Comparison of ENCODE assay signal across 24 cellular contexts in the genomic region with DNA sequence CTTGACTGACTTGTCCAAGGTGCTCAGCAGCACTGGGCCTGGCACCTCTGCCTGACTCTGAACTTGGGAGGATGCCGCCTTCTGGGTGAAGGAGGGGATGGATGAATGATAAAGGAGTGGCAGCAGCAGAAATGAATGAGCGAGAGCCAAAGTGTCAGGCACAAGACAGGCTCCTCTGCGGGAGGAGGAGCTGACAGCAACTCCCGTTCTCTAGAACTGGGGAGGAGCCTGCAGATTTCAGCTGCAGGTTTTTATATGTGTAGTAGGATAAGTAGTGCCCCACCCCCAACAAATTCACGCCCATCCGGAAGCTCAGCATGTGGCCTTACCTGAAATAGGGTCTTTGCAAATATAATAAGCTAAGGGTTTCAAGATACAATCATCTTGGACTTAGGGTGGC.
"Had no signal": no experiment of that assay in that cellular context is flagged by ENCODE, and none has a peak within 500 bp of the region (broad histone marks: within the 10 kb centered on the region; RNA-seq: fewer than 3 reads in every experiment).

No MANE protein-coding gene starts in this region.

- H3K27ac Mint-ChIP-seq: activated B cell treated with CpG ODN at 0.5 μM for 24 hours; nephron; stimulated activated naive CD8-positive, alpha-beta T cell treated with anti-CD3 and anti-CD28 coated beads, Interleukin-15, Interleukin-2, amounts not matched to agents 100 ng/mL and 50 ng/mL, for 24 hours had no signal

- H3K9me3 Mint-ChIP-seq: activated B cell treated with CpG ODN at 0.5 μM for 24 hours; activated naive CD4-positive, alpha-beta T cell treated with anti-CD3 and anti-CD28 coated beads, Interleukin-2, amount 10 ng/mL, durations not matched to agents 7 days and 5 days; nephron; stimulated activated naive CD8-positive, alpha-beta T cell treated with anti-CD3 and anti-CD28 coated beads, Interleukin-15, Interleukin-2, amounts not matched to agents 100 ng/mL and 50 ng/mL, for 24 hours had no signal

- H3K9me3 ChIP-seq: breast epithelium, heart left ventricle, neutrophil, pancreas, thyroid gland had no signal

- H3K27ac ChIP-seq: breast epithelium, epithelial cell of prostate, heart left ventricle, pancreas, thyroid gland had no signal

- H3K4me3 ChIP-seq: breast epithelium, heart left ventricle, pancreas, thyroid gland had no signal

- FAIRE-seq: islet of Langerhans, pancreas had no signal

- H3K27me3 ChIP-seq: breast epithelium, heart left ventricle, neutrophil, pancreas, thyroid gland had no signal

- H3K27me3 Mint-ChIP-seq: activated B cell treated with CpG ODN at 0.5 μM for 24 hours; activated CD4-positive, alpha-beta T cell treated with anti-CD3 and anti-CD28 coated beads for 36 hours; activated naive CD4-positive, alpha-beta T cell treated with anti-CD3 and anti-CD28 coated beads, Interleukin-2, amount 10 ng/mL, durations not matched to agents 7 days and 5 days; stimulated activated naive CD8-positive, alpha-beta T cell treated with anti-CD3 and anti-CD28 coated beads, Interleukin-15, Interleukin-2, amounts not matched to agents 100 ng/mL and 50 ng/mL, for 24 hours had no signal

- DNase-seq: activated B cell treated with CpG ODN at 0.5 μM for 24 hours; activated CD4-positive, alpha-beta T cell treated with anti-CD3 and anti-CD28 coated beads for 36 hours; activated CD4-positive, alpha-beta T cell treated with anti-CD3 and anti-CD28 coated beads, Interleukin-2, amount 50 U/mL, for 4 hours; activated CD8-positive, alpha-beta memory T cell treated with anti-CD3 and anti-CD28 coated beads for 24 hours; activated CD8-positive, alpha-beta memory T cell treated with anti-CD3 and anti-CD28 coated beads, Interleukin-2, amount 50 U/mL, for 4 hours; activated effector memory CD4-positive, alpha-beta T cell treated with Interleukin-2 at 50 U/mL for 16 hours; activated naive CD4-positive, alpha-beta T cell treated with anti-CD3 and anti-CD28 coated beads, Interleukin-2, amount 10 ng/mL, durations not matched to agents 7 days and 5 days; activated T-cell treated with anti-CD3 and anti-CD28 coated beads, Interleukin-2, amount 50 U/mL, for 48 hours; cortex of kidney; heart left ventricle; midbrain; pancreas; right cardiac atrium; stimulated activated CD4-positive, alpha-beta T cell treated with anti-CD3 and anti-CD28 coated beads, Interleukin-12 subunit alpha, Interleukin-12 subunit beta, amount 100 ng/mL, for 4 hours; stimulated activated CD4-positive, alpha-beta T cell treated with anti-CD3 and anti-CD28 coated beads, Interleukin-4, amount 100 ng/mL, for 4 hours; substantia nigra; T1000; thyroid gland had no signal

- H3K36me3 ChIP-seq: breast epithelium had no signal

- H3K4me3 Mint-ChIP-seq: activated B cell treated with CpG ODN at 0.5 μM for 24 hours; activated CD4-positive, alpha-beta T cell treated with anti-CD3 and anti-CD28 coated beads for 36 hours; activated naive CD4-positive, alpha-beta T cell treated with anti-CD3 and anti-CD28 coated beads, Interleukin-2, amount 10 ng/mL, durations not matched to agents 7 days and 5 days; nephron; stimulated activated naive CD8-positive, alpha-beta T cell treated with anti-CD3 and anti-CD28 coated beads, Interleukin-15, Interleukin-2, amounts not matched to agents 100 ng/mL and 50 ng/mL, for 24 hours had no signal

- H3K4me1 Mint-ChIP-seq: nephron had no signal

- ATAC-seq: activated CD4-positive, alpha-beta T cell treated with anti-CD3 and anti-CD28 coated beads for 36 hours; heart left ventricle; pancreas; right cardiac atrium had no signal
